2 cellular contexts compared by ENCODE assay signal in genomic region chr5:107215581-107215980, GRCh38.
TF ChIP-seq lines count a peak whose summit lies in the region.

No MANE protein-coding gene starts in this region.

TF ChIP-seq in SK-N-SH, 30 proteins besides CTCF, POLR2A, EP300 and RAD21 (continued from another document):
- TF ChIP-seq IRF3 (IDR thresholded peaks at IDR 0.05; ENCODE audit: low read depth, low read length) (no peak), POLR2AphosphoS5 (IDR thresholded peaks at IDR 0.05; ENCODE audit: low read depth, low read length) (no peak), CHD2 (IDR thresholded peaks at IDR 0.05; ENCODE audit: low read length, partially characterized antibody) (no peak), JUND (IDR thresholded peaks at IDR 0.05) (0 out of 2 replicates have a peak, but pooled peaks have one; percentile 6), FOSL2 (IDR thresholded peaks at IDR 0.05; ENCODE audit: borderline replicate concordance, low read depth) (no peak), USF1 (IDR thresholded peaks at IDR 0.05; ENCODE audit: borderline replicate concordance, low read depth) (no peak), PBX3 (IDR thresholded peaks at IDR 0.05) (0 out of 2 replicates have a peak, but pooled peaks have one; percentile 31), FOXJ3 (CRISPR knock-in tag; IDR thresholded peaks at IDR 0.05) (no peak)
TF ChIP-seq in SK-N-SH: peak in this region for 2.

TF ChIP-seq in SK-N-SH treated with all-trans-retinoic acid at 6 μM for 48 hours, 23 proteins besides CTCF, POLR2A, EP300 and RAD21 (continued from another document):
- TF ChIP-seq TSHZ2 (CRISPR knock-in tag; IDR thresholded peaks at IDR 0.05) (no peak), POU6F1 (CRISPR knock-in tag; IDR thresholded peaks at IDR 0.05; ENCODE audit: borderline replicate concordance, low read depth) (no peak), ZNF70 (CRISPR knock-in tag; IDR thresholded peaks at IDR 0.05) (no peak), ZNF8 (CRISPR knock-in tag; IDR thresholded peaks at IDR 0.05) (no peak), ZFP3 (CRISPR knock-in tag; IDR thresholded peaks at IDR 0.05) (no peak), RARB (CRISPR knock-in tag; IDR thresholded peaks at IDR 0.05) (no peak), GLIS3 (CRISPR knock-in tag; IDR thresholded peaks at IDR 0.05) (no peak), PPARA (CRISPR knock-in tag; IDR thresholded peaks at IDR 0.05; ENCODE audit: borderline replicate concordance) (no peak), CSRNP3 (CRISPR knock-in tag; IDR thresholded peaks at IDR 0.05) (no peak), ARNTL (CRISPR knock-in tag; IDR thresholded peaks at IDR 0.05; ENCODE audit: borderline replicate concordance, low read depth) (no peak), ZC3H10 (CRISPR knock-in tag; IDR thresholded peaks at IDR 0.05) (no peak)
